Comparison of ENCODE assay signal across 9 cellular contexts in genomic region chr17:7336240-7337175, GRCh38. TPM values are rescaled to one million over a fixed set of nuclear protein-coding genes. Genes with fewer than 3 reads are reported as not detected.
DNase-seq lines count a peak whose midpoint lies in the region; ATAC-seq and TF ChIP-seq lines count a peak whose summit lies in the region.
"Had no signal": no experiment of that assay in that cellular context is flagged by ENCODE, and none has a peak within 500 bp of the region (broad histone marks: within the 10 kb centered on the region; RNA-seq: fewer than 3 reads in every experiment).

Gene ACAP1, plus strand, starts transcription at chr17:7336529. Its CDS starts 206 bp downstream, at chr17:7336735.

- H3K27me3 ChIP-seq in HCT116 (ENCODE audit: insufficient read depth, low read length) = no peaks in the 10 kb centered on the region

- no peak within 1 kb of the TSS for H3K4me3 ChIP-seq in HCT116 (replicated peaks in 1 of 2; ENCODE audit: low read depth in 1 of 2, low read length in 2 of 2)

- CTCF ChIA-PET in HCT116 (lab: Charles Lee) = no interaction called here

- intact Hi-C loops in CD14-positive monocyte (cut with micrococcal nuclease) (no loop called here), HCT116 (cut with micrococcal nuclease) (no loop called here), natural killer cell (cut with micrococcal nuclease) (no loop called here)

- no peaks in the 10 kb centered on the region for H4K20me1 ChIP-seq in HCT116 (ENCODE audit: insufficient read depth)

- H3K4me1 ChIP-seq in HCT116 (ENCODE audit: control insufficient read depth in 1 of 2, insufficient read depth in 2 of 2, low read length in 2 of 2) = peaks cover 0 to 5% of the 10 kb centered on the region in 2 experiments; a peak in 2 of 4 replicates

- no peaks in the 10 kb centered on the region for H3K9me3 ChIP-seq in HCT116 (ENCODE audit: control insufficient read depth in 1 of 2, insufficient read depth in 1 of 2, low read depth in 1 of 2, low read length in 2 of 2)

- H3K79me2 ChIP-seq in HCT116 (ENCODE audit: insufficient read depth, low read length) = no peaks in the 10 kb centered on the region

- H3K27ac Mint-ChIP-seq in CD14-positive monocyte (peak within 1 kb of the TSS; percentile 0 to 91 (median 88)), natural killer cell (peak within 1 kb of the TSS; percentile 85 to 91)
- H3K27ac Mint-ChIP-seq in activated naive CD4-positive, alpha-beta T cell treated with anti-CD3 and anti-CD28 coated beads, Interleukin-2, amount 50 U/mL, for 24 hours = peak within 1 kb of the TSS; percentile 93

- H3K36me3 Mint-ChIP-seq in CD14-positive monocyte = peaks cover 13 to 27% of the 10 kb centered on the region in 2 donors
- H3K36me3 Mint-ChIP-seq in activated naive CD4-positive, alpha-beta T cell treated with anti-CD3 and anti-CD28 coated beads, Interleukin-2, amount 50 U/mL, for 24 hours = no peaks in the 10 kb centered on the region
- H3K36me3 Mint-ChIP-seq in natural killer cell = no peaks in the 10 kb centered on the region

- RAD21 ChIA-PET in HCT116 (lab: Charles Lee; ENCODE audit: low non-redundant PET in 1 of 2, low total read pairs in 2 of 2, uncharacterized antibody in 2 of 2, unreplicated experiment in 2 of 2) = no interaction called here

- TF ChIP-seq POLR2A in HCT116 (IDR thresholded peaks at IDR 0.05; ENCODE audit: borderline replicate concordance, extremely low read depth, insufficient read depth, insufficient read length) = no peak

- no peaks in the 10 kb centered on the region for H3K9me2 ChIP-seq in HCT116 (ENCODE audit: insufficient read depth)

- ATAC-seq in HCT116 = peak; percentile 49
- ATAC-seq in natural killer cell = peak; percentile 93
- ATAC-seq in HG03565 (IDR thresholded peaks at IDR 0.05; ENCODE audit: unreplicated experiment) = no peak

- no peak within 1 kb of the TSS for H3K4me2 ChIP-seq in HCT116 (ENCODE audit: low read length)

- TF ChIP-seq CTCF in CD14-positive monocyte (IDR thresholded peaks at IDR 0.05) = no peak
- no peak for TF ChIP-seq CTCF in HCT116 (IDR thresholded peaks at IDR 0.05 in 2 of 3, conservative IDR thresholded peaks at IDR 0.05 in 1 of 3; ENCODE audit: borderline replicate concordance in 1 of 3, insufficient read depth in 1 of 3, low read depth in 2 of 3, low read length in 2 of 3)
- no peak for TF ChIP-seq CTCF in natural killer cell (IDR thresholded peaks at IDR 0.05)

- no peak for TF ChIP-seq RAD21 in HCT116 (IDR thresholded peaks at IDR 0.05; ENCODE audit: low read depth)

- no peak within 1 kb of the TSS for H2AFZ ChIP-seq in HCT116 (ENCODE audit: low read depth, low read length, poor library complexity, severe bottlenecking)

- no peak within 1 kb of the TSS for H3K27ac ChIP-seq in HCT116 (ENCODE audit: low read depth, low read length)

- H3K36me3 ChIP-seq in HCT116 (ENCODE audit: control insufficient read depth in 1 of 2, insufficient read depth in 2 of 2, low read length in 2 of 2) = no peaks in the 10 kb centered on the region

- BruUV-seq in HCT116 (replicated peaks; lab: Mats Ljungman, UMichigan) = no TSS peak

- H3K4me3 Mint-ChIP-seq in CD14-positive monocyte = peak within 1 kb of the TSS; percentile 78 to 90
- peak within 1 kb of the TSS; percentile 89 for H3K4me3 Mint-ChIP-seq in activated naive CD4-positive, alpha-beta T cell treated with anti-CD3 and anti-CD28 coated beads, Interleukin-2, amount 50 U/mL, for 24 hours
- peak within 1 kb of the TSS; percentile 92 for H3K4me3 Mint-ChIP-seq in natural killer cell

- H3K27me3 Mint-ChIP-seq in CD14-positive monocyte (ENCODE audit: low read depth in 3 of 3) (peaks cover 0 to 9% (median 0%) of the 10 kb centered on the region in 3 donors), natural killer cell (ENCODE audit: low read depth in 2 of 2) (no peaks in the 10 kb centered on the region)
- H3K27me3 Mint-ChIP-seq in activated naive CD4-positive, alpha-beta T cell treated with anti-CD3 and anti-CD28 coated beads, Interleukin-2, amount 50 U/mL, for 24 hours = no peaks in the 10 kb centered on the region

- POLR2A ChIA-PET in HCT116 (lab: Charles Lee) = interaction anchor here (0.9 kb wide), 2 partner anchors 24 to 67 kb away, joined by 3 read pairs; partner anchors contain the start of gene TMEM256

- no peak within 1 kb of the TSS for H3K9ac ChIP-seq in HCT116 (ENCODE audit: low read length)

- DNase-seq in CD14-positive monocyte (ENCODE audit: low spot score) (no peak), HCT116 (ENCODE audit: low read depth, low spot score) (no peak), T follicular helper cell (ENCODE audit: low read depth) (peak; percentile 81), natural killer cell (peak; percentile 45), ureter (ENCODE audit: low spot score) (no peak), COR-L47 (lab: John Stamatoyannopoulos, UW) (no peak)

- H3K9me3 Mint-ChIP-seq in CD14-positive monocyte (no peaks in the 10 kb centered on the region), natural killer cell (no peaks in the 10 kb centered on the region)
- no peaks in the 10 kb centered on the region for H3K9me3 Mint-ChIP-seq in activated naive CD4-positive, alpha-beta T cell treated with anti-CD3 and anti-CD28 coated beads, Interleukin-2, amount 50 U/mL, for 24 hours

- H3K4me1 Mint-ChIP-seq in CD14-positive monocyte = peaks cover 53% of the 10 kb centered on the region
- H3K4me1 Mint-ChIP-seq in activated naive CD4-positive, alpha-beta T cell treated with anti-CD3 and anti-CD28 coated beads, Interleukin-2, amount 50 U/mL, for 24 hours = peaks cover 61% of the 10 kb centered on the region
- peaks cover 28 to 43% of the 10 kb centered on the region in 2 donors for H3K4me1 Mint-ChIP-seq in natural killer cell

TF ChIP-seq in HCT116, 20 proteins besides CTCF, POLR2A, EP300 and RAD21:
- TF ChIP-seq ELF1 (IDR thresholded peaks at IDR 0.05; ENCODE audit: borderline replicate concordance, low read depth) (no peak), REST (IDR thresholded peaks at IDR 0.05; ENCODE audit: low read depth) (no peak), TCF7L2 (IDR thresholded peaks at IDR 0.05; ENCODE audit: borderline replicate concordance, extremely low read depth, insufficient read depth, insufficient read length) (no peak), CEBPB (IDR thresholded peaks at IDR 0.05; ENCODE audit: low read depth) (no peak), POLR2AphosphoS5 (IDR thresholded peaks at IDR 0.05; ENCODE audit: low read depth, low read length) (no peak), SIN3A (IDR thresholded peaks at IDR 0.05; ENCODE audit: low read depth) (no peak), ZBTB33 (IDR thresholded peaks at IDR 0.05; ENCODE audit: extremely low read depth, insufficient replicate concordance, low read length) (no peak), EZH2phosphoT487 (IDR thresholded peaks at IDR 0.05; ENCODE audit: borderline replicate concordance) (no peak)
TF ChIP-seq in HCT116: peak in this region for 0.

RNA-seq across cellular contexts. Expression of gene ACAP1, which starts in this region (rescaled TPM):
- 10 to 100 TPM; 32.1 to 40.5 TPM for polyA plus RNA-seq in CD14-positive monocyte
- total RNA-seq in HCT116 (2021; ENCODE audit: unreplicated experiment) (8.8 TPM), natural killer cell (100 to 1,000 TPM; 526 to 590 (median 540) TPM), ureter (12.7 TPM)
- polyA plus RNA-seq in HCT116 (2012) = 22.2 and 28.1 TPM in 2 replicates
- total RNA-seq: endothelial cell of umbilical vein had no signal

Comparison
In these comparisons a context has a peak if more than half of its experiments do, and no peak if none do; other contexts are left out.
1. RNA of gene ACAP1 (total RNA-seq): 526 to 590 TPM in natural killer cell; 12.7 TPM in ureter (single experiment) and 8.8 TPM in HCT116 (single experiment); every median in the first group is over 10 times any median in the second.
2. DNase-seq: peak in T follicular helper cell (single experiment) and natural killer cell (single experiment); none in CD14-positive monocyte (single experiment), HCT116 (single experiment), ureter (single experiment) and COR-L47 (single experiment).
3. Peak in every context shown above with its lines, with median percentiles within 50 percentile points of each other: H3K27ac Mint-ChIP-seq and H3K4me3 Mint-ChIP-seq.